ENCODE assay signal across 8 cellular contexts in genomic region chr2:163474319-163474744, GRCh38.
"Had no signal": no experiment of that assay in that cellular context is flagged by ENCODE, and none has a peak within 500 bp of the region (broad histone marks: within the 10 kb centered on the region; RNA-seq: fewer than 3 reads in every experiment).

No MANE protein-coding gene starts in this region.

- H3K27ac ChIP-seq: HL-60 had no signal

- H3K4me3 ChIP-seq: GM23338, HAP-1, K562 had no signal

- H3K4me2 ChIP-seq: GM23338 had no signal

- H3K36me3 ChIP-seq: HAP-1 had no signal

- FAIRE-seq: K562 had no signal

- H3K9me3 ChIP-seq: HAP-1 had no signal

- DNase-seq: H7, HFFc6, IMR-90, KG1 had no signal
